In the genomic region with DNA sequence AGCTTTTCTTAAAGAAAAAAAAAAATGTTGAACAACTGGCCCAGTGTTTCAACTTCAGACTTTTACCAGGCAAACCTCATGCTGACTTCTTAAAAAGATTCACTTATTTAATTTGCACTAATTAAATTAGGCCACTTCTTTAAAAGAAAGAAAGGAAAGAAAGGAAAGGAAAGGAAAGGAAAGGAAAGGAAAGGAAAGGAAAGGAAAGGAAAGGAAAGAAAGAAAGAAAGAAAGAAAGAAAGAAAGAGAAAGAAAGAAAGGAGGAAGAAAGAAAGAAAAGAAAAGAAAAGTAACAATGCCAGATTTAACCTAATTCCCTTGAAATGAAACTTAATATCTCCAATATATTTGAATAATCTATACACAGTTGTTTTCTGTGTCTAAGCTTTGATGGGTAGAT, we compare ENCODE assay signal across 35 cellular contexts.
"Had no signal": no experiment of that assay in that cellular context is flagged by ENCODE, and none has a peak within 500 bp of the region (broad histone marks: within the 10 kb centered on the region; RNA-seq: fewer than 3 reads in every experiment).

No MANE protein-coding gene starts in this region.

- H3K27me3 ChIP-seq: MG63 had no signal

- H3K36me3 ChIP-seq: MG63 had no signal

- DNase-seq: Karpas-422, Kasumi-1, MG63, MM.1S, MV-4-11, NCI-H1048, NCI-H1092, NCI-H1092 treated with DMSO at 0.1 percent for 48 hours, NCI-H1105, NCI-H1105 treated with DMSO at 0.1 percent for 48 hours, NCI-H1417, NCI-H1417 treated with DMSO at 0.1 percent for 48 hours, NCI-H1436, NCI-H1436 treated with DMSO at 0.1 percent for 48 hours, NCI-H146, NCI-H1694, NCI-H1694 treated with DMSO at 0.1 percent for 48 hours, NCI-H187, NCI-H187 treated with DMSO at 0.1 percent for 48 hours, NCI-H1930, NCI-H2029, NCI-H2029 treated with DMSO at 0.1 percent for 48 hours, NCI-H2081, NCI-H2081 treated with DMSO at 0.1 percent for 48 hours, NCI-H2107, NCI-H2171, NCI-H2171 treated with DMSO at 0.1 percent for 48 hours, NCI-H2227 treated with DMSO at 0.1 percent for 48 hours, NCI-H226, NCI-H345, NCI-H446, NCI-H446 treated with DMSO at 0.1 percent for 48 hours, NCI-H510A, NCI-H510A treated with DMSO at 0.1 percent for 48 hours, NCI-H524 had no signal

- H3K4me3 ChIP-seq: MG63 had no signal

- H3K9me3 ChIP-seq: MG63 had no signal
